8 cellular contexts compared by ENCODE assay signal in the genomic region with DNA sequence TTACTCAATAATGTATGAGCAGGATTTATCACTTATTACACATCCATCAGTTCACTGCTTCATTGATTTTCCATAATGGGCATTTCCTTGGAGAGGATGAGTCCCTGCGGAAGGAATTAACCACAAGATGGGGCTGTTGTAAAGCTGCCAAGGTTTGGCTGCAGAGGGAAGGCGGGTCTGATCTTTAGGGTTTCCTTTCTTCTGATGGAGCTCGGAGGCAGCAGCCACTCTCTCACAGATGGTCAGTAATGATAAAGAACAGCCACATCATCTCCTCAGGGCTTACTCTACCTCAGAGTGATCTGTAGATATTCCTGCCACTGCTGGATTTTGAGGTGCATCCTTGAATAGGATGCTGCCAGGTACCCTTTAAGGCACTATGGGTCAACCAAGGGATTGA.
A peak's percentile ranks its signal among the peaks of the same experiment; 100 is the strongest.
DNase-seq lines count a peak whose midpoint lies in the region; ATAC-seq and TF ChIP-seq lines count a peak whose summit lies in the region.

No MANE protein-coding gene starts in this region.

- peaks cover 0 to 29% (median 0%) of the 10 kb centered on the region in 3 experiments for H3K36me3 ChIP-seq in naive thymus-derived CD4-positive, alpha-beta T cell (ENCODE audit: control insufficient read depth in 2 of 3, insufficient read depth in 3 of 3, low read length in 3 of 3)

- no peak overlapping the region for H3K27ac ChIP-seq in HL-60 (replicated peaks)
- no peak overlapping the region for H3K27ac ChIP-seq in naive thymus-derived CD4-positive, alpha-beta T cell (ENCODE audit: low read depth, low read length)

- H3K27me3 Mint-ChIP-seq in naive thymus-derived CD4-positive, alpha-beta T cell = no peaks in the 10 kb centered on the region

- no peaks in the 10 kb centered on the region for H3K9me3 Mint-ChIP-seq in naive thymus-derived CD4-positive, alpha-beta T cell

- POLR2A ChIA-PET in naive thymus-derived CD4-positive, alpha-beta T cell (lab: Charles Lee) = no interaction called here

- peak; percentile 75 for DNase-seq in COLO829 (ENCODE audit: low spot score)
- DNase-seq in HL-60 (ENCODE audit: low read depth in 1 of 2, low spot score in 1 of 2) = peak in 1 of 2 experiments; percentile 6
- peak; percentile 75 for DNase-seq in SK-MEL-5 (ENCODE audit: low read depth, low spot score)
- peak in 34 of 42 donors; percentile 14 to 80 (median 47) for DNase-seq in head of caudate nucleus
- DNase-seq in T-helper 1 cell = no peak
- no peak for DNase-seq in naive thymus-derived CD4-positive, alpha-beta T cell
- DNase-seq in cerebellar nuclear complex (lab: John Stamatoyannopoulos, UW) = no peak

- intact Hi-C loops in head of caudate nucleus (cut with DNase I) = loop anchor here (10.0 kb wide), 1 partner anchor 817 kb away; no protein-coding TSS in a partner anchor
- intact Hi-C loops in naive thymus-derived CD4-positive, alpha-beta T cell (cut with micrococcal nuclease) = no loop called here

- H3K4me1 ChIP-seq in naive thymus-derived CD4-positive, alpha-beta T cell (ENCODE audit: control insufficient read depth in 2 of 2, insufficient read depth in 2 of 2, low read length in 2 of 2) = no peaks in the 10 kb centered on the region

- CTCF ChIA-PET in naive thymus-derived CD4-positive, alpha-beta T cell (lab: Charles Lee) = no interaction called here

- ATAC-seq in HG03442 (IDR thresholded peaks at IDR 0.05; ENCODE audit: unreplicated experiment) = no peak
- ATAC-seq in naive thymus-derived CD4-positive, alpha-beta T cell = no peak

- peak; percentile 6 for TF ChIP-seq CTCF in HL-60 (IDR thresholded peaks at IDR 0.05; ENCODE audit: insufficient read depth, low read length)

- no peak overlapping the region for H3K4me3 ChIP-seq in HL-60 (replicated peaks; ENCODE audit: insufficient read depth, low read length)
- no peak overlapping the region for H3K4me3 ChIP-seq in naive thymus-derived CD4-positive, alpha-beta T cell (ENCODE audit: low read length)

- H3K4me1 Mint-ChIP-seq in naive thymus-derived CD4-positive, alpha-beta T cell = peaks cover 0 to 3% (median 0%) of the 10 kb centered on the region in 7 donors

- H3K27ac Mint-ChIP-seq in naive thymus-derived CD4-positive, alpha-beta T cell = peak overlapping the region in 1 of 9 donors; percentile 41

- H3K36me3 Mint-ChIP-seq in naive thymus-derived CD4-positive, alpha-beta T cell = peaks cover 7 to 73% (median 37%) of the 10 kb centered on the region in 5 donors

- H3K4me3 Mint-ChIP-seq in naive thymus-derived CD4-positive, alpha-beta T cell = no peak overlapping the region

- H3K27me3 ChIP-seq in HL-60 (ENCODE audit: insufficient read depth, poor library complexity, severe bottlenecking) = no peaks in the 10 kb centered on the region
- H3K27me3 ChIP-seq in naive thymus-derived CD4-positive, alpha-beta T cell (ENCODE audit: control insufficient read depth in 2 of 2, insufficient read depth in 2 of 2, low read length in 2 of 2) = no peaks in the 10 kb centered on the region

- no peaks in the 10 kb centered on the region for H3K9me3 ChIP-seq in naive thymus-derived CD4-positive, alpha-beta T cell (ENCODE audit: control insufficient read depth in 2 of 3, low read length in 3 of 3)

- in situ Hi-C loops in SK-MEL-5 (cut with HindIII; ENCODE audit: low pct_unique_long_range_greater_than_20kb, low sequenced_read_pairs) = no loop called here

Comparison
In these comparisons a context has a peak if more than half of its experiments do, and no peak if none do; other contexts are left out.
1. DNase-seq: peak in COLO829 (single experiment), SK-MEL-5 (single experiment) and head of caudate nucleus (34 of 42); none in T-helper 1 cell (0 of 5), naive thymus-derived CD4-positive, alpha-beta T cell (0 of 9) and cerebellar nuclear complex (0 of 2).